ENCODE assay signal across 8 cellular contexts in the genomic region with DNA sequence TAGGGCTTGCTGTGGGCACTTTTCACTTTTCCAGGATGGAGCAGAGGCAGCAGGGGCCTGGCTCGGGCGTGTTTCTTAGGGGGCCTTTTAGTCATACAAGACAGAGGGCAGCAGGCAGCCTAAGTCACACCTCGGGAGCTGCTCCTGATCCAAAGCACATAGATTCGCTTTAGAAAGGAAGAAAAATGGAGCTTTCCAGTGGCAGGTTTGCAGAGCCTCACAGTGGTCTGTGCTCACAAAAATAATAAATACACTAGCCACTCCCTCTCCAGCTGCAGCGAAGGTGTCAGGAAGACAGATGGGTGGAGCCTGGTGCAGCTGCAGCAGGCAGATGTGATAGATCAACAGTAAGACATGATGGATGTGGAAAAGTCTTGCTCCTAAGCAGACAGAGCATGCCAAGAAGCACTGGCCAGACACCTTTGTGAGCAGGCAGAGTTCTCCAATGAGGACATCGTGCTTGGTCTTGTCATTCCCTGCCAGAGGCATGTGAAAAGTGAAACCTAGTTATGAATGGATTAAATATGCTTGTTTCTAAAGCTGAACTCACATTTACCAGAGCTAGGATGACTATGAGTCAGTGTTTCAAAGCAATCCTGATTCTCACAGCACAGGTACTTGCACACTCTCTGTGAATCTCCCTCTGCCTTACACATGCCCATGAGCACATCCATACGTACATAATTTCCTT.
A peak's percentile ranks its signal among the peaks of the same experiment; 100 is the strongest.
DNase-seq lines count a peak whose midpoint lies in the region; ATAC-seq and TF ChIP-seq lines count a peak whose summit lies in the region.

No MANE protein-coding gene starts in this region.

- H3K27ac Mint-ChIP-seq in CD4-positive, alpha-beta T cell = peak overlapping the region; percentile 91
- H3K27ac Mint-ChIP-seq in natural killer cell = peak overlapping the region; percentile 83 to 84

- no peak for TF ChIP-seq CTCF in CD4-positive, alpha-beta T cell (IDR thresholded peaks at IDR 0.05)
- no peak for TF ChIP-seq CTCF in natural killer cell (IDR thresholded peaks at IDR 0.05)

- POLR2A ChIA-PET in CD4-positive, alpha-beta T cell (lab: Charles Lee) = interaction anchor here (0.6 to 2.6 kb wide), 10 partner anchors 10 to 154 kb away, joined by 3 to 21 read pairs (median 5); a partner anchor contains a TSS

- ATAC-seq in CD4-positive, alpha-beta T cell (ENCODE audit: poor library complexity) = peak; percentile 22
- ATAC-seq in HG03469 (IDR thresholded peaks at IDR 0.05; ENCODE audit: unreplicated experiment) (peak; percentile 31), natural killer cell (peak; percentile 24 to 48 (median 28)), GM19324 (IDR thresholded peaks at IDR 0.05; ENCODE audit: low FRiP score, unreplicated experiment) (no peak), GM19397 (IDR thresholded peaks at IDR 0.05; ENCODE audit: unreplicated experiment) (no peak)

- no peaks in the 10 kb centered on the region for H3K27me3 Mint-ChIP-seq in CD4-positive, alpha-beta T cell
- no peaks in the 10 kb centered on the region for H3K27me3 Mint-ChIP-seq in natural killer cell (ENCODE audit: low read depth in 2 of 2)

- H3K36me3 Mint-ChIP-seq in CD4-positive, alpha-beta T cell (ENCODE audit: low read depth) = peaks cover 55% of the 10 kb centered on the region
- no peaks in the 10 kb centered on the region for H3K36me3 Mint-ChIP-seq in natural killer cell

- peaks cover 73% of the 10 kb centered on the region for H3K4me1 Mint-ChIP-seq in CD4-positive, alpha-beta T cell (ENCODE audit: low read depth)
- peaks cover 49% of the 10 kb centered on the region in 2 donors for H3K4me1 Mint-ChIP-seq in natural killer cell

- no peaks in the 10 kb centered on the region for H3K9me3 ChIP-seq in CD4-positive, alpha-beta T cell (ENCODE audit: control insufficient read depth, low read length)
- H3K9me3 ChIP-seq in adipocyte (ENCODE audit: control insufficient read depth, low read length) = no peaks in the 10 kb centered on the region

- H3K4me3 Mint-ChIP-seq in CD4-positive, alpha-beta T cell = peak overlapping the region; percentile 69
- peak overlapping the region; percentile 71 for H3K4me3 Mint-ChIP-seq in natural killer cell

- peak overlapping the region; percentile 14 for H3K4me3 ChIP-seq in adipocyte (ENCODE audit: low read length)

- H3K36me3 ChIP-seq in adipocyte (ENCODE audit: control insufficient read depth, insufficient read depth, low read length, severe bottlenecking) = no peaks in the 10 kb centered on the region

- no peaks in the 10 kb centered on the region for H3K27me3 ChIP-seq in CD4-positive, alpha-beta T cell (ENCODE audit: control insufficient read depth, insufficient read depth, low read length)
- no peaks in the 10 kb centered on the region for H3K27me3 ChIP-seq in adipocyte (replicated peaks; ENCODE audit: control insufficient read depth, insufficient read depth, low read length)

- intact Hi-C loops in CD4-positive, alpha-beta T cell (cut with DNase I, micrococcal nuclease) = loop anchor here (2.0 to 10.0 kb wide), 3 partner anchors 18 to 1772 kb away; a partner anchor contains a TSS
- intact Hi-C loops in natural killer cell (cut with micrococcal nuclease) = no loop called here

- no peaks in the 10 kb centered on the region for H3K9me3 Mint-ChIP-seq in CD4-positive, alpha-beta T cell
- no peaks in the 10 kb centered on the region for H3K9me3 Mint-ChIP-seq in natural killer cell

- H3K4me1 ChIP-seq in adipocyte (ENCODE audit: control insufficient read depth, insufficient read depth, low read length) = peaks cover 6% of the 10 kb centered on the region

- DNase-seq in CD4-positive, alpha-beta T cell = no peak
- DNase-seq in adipocyte (ENCODE audit: low read depth) (peak; percentile 36), natural killer cell (no peak), substantia nigra (lab: John Stamatoyannopoulos, UW) (no peak), HK-2 (ENCODE audit: unreplicated experiment) (no peak)

- CTCF ChIA-PET in CD4-positive, alpha-beta T cell (lab: Charles Lee) = interaction anchor here (0.8 to 1.7 kb wide), 4 partner anchors 8 to 20 kb away, joined by 3 to 8 read pairs (median 4); no protein-coding TSS in a partner anchor

- no peak overlapping the region for H3K9ac ChIP-seq in adipocyte (ENCODE audit: low read length)

- peak overlapping the region; percentile 39 for H3K27ac ChIP-seq in CD4-positive, alpha-beta T cell (ENCODE audit: low read depth, low read length)
- H3K27ac ChIP-seq in substantia nigra (ENCODE audit: low read depth, low read length, poor library complexity, severe bottlenecking) = no peak overlapping the region

Comparison
In these comparisons a context has a peak if more than half of its experiments do, and no peak if none do; other contexts are left out.
1. ATAC-seq: peak in CD4-positive, alpha-beta T cell (single experiment), HG03469 (single experiment) and natural killer cell (3 of 3); none in GM19324 (single experiment) and GM19397 (single experiment).